In genomic region chr3:67083277-67083676, GRCh38 we compare ENCODE assay signal across 9 cellular contexts.
A peak's percentile ranks its signal among the peaks of the same experiment; 100 is the strongest.
DNase-seq lines count a peak whose midpoint lies in the region; ATAC-seq, FAIRE-seq and TF ChIP-seq lines count a peak whose summit lies in the region.
"Had no signal": no experiment of that assay in that cellular context is flagged by ENCODE, and none has a peak within 500 bp of the region (broad histone marks: within the 10 kb centered on the region; RNA-seq: fewer than 3 reads in every experiment).

No MANE protein-coding gene starts in this region.

- TF ChIP-seq CTCF in D721Med (IDR thresholded peaks at IDR 0.05; ENCODE audit: insufficient read depth, missing control alignments), result no peak

- H2AK5ac ChIP-seq in mesenchymal stem cell (ENCODE audit: low read length, severe bottlenecking), result no peak overlapping the region

- H3K4me3 Mint-ChIP-seq in activated naive CD8-positive, alpha-beta T cell, result peak overlapping the region; percentile 85

- peaks cover 39% of the 10 kb centered on the region for H3K9me3 Mint-ChIP-seq in activated naive CD8-positive, alpha-beta T cell (ENCODE audit: low read depth)

- no peak overlapping the region for H3K4ac ChIP-seq in mesenchymal stem cell (ENCODE audit: low read depth in 1 of 2, low read length in 2 of 2)

- no peaks in the 10 kb centered on the region for H3F3A ChIP-seq in GM23248 (ENCODE audit: insufficient read depth)

- no peak overlapping the region for H3K14ac ChIP-seq in mesenchymal stem cell (ENCODE audit: low read length in 2 of 2)

- H3K27ac ChIP-seq in GM23248, result no peak overlapping the region
- H3K27ac ChIP-seq in mesenchymal stem cell (ENCODE audit: low read length, poor library complexity, severe bottlenecking), result no peak overlapping the region

- H4K20me1 ChIP-seq in GM23248 (ENCODE audit: insufficient read depth), result no peaks in the 10 kb centered on the region

- H3K36me3 ChIP-seq in GM23248 (ENCODE audit: low read depth), result no peaks in the 10 kb centered on the region
- no peaks in the 10 kb centered on the region for H3K36me3 ChIP-seq in mesenchymal stem cell (ENCODE audit: control insufficient read depth in 1 of 2, insufficient read depth in 2 of 2, low read depth in 1 of 2, low read length in 2 of 2)

- H3K79me2 ChIP-seq in GM23248 (ENCODE audit: insufficient read depth), result no peaks in the 10 kb centered on the region

- 3% methylated on average over 1 of the region's 1 CpG for WGBS in GM23248 (ENCODE audit: low coverage in 1 of 2, low lambda C conversion rate in 2 of 2, missing lambda C conversion rate in 2 of 2), 2 experiments
- WGBS in mesenchymal stem cell, result no CpG with 5 or more reads among the region's 1 CpG

- H3K27ac Mint-ChIP-seq in activated naive CD8-positive, alpha-beta T cell, result peak overlapping the region; percentile 90

- H3K36me3 Mint-ChIP-seq in activated naive CD8-positive, alpha-beta T cell, result peaks cover 40% of the 10 kb centered on the region

- H3K4me2 ChIP-seq in GM23248 (ENCODE audit: unreplicated experiment) (no peak overlapping the region), mesenchymal stem cell (ENCODE audit: low read length, poor library complexity, severe bottlenecking) (no peak overlapping the region)

- intact Hi-C loops in left ventricle myocardium superior (cut with micrococcal nuclease), result no loop called here

- no peak overlapping the region for H3K9ac ChIP-seq in GM23248
- no peak overlapping the region for H3K9ac ChIP-seq in mesenchymal stem cell (ENCODE audit: low read length)

- no peak overlapping the region for H2BK12ac ChIP-seq in mesenchymal stem cell (ENCODE audit: low read length in 2 of 2)

- H3K4me1 Mint-ChIP-seq in activated naive CD8-positive, alpha-beta T cell (ENCODE audit: low read depth), result peaks cover 30% of the 10 kb centered on the region

- no peak overlapping the region for H3K18ac ChIP-seq in mesenchymal stem cell (ENCODE audit: low read depth in 1 of 2, low read length in 2 of 2)

- H2AFZ ChIP-seq in GM23248 (peak overlapping the region; percentile 66), mesenchymal stem cell (ENCODE audit: low read depth, low read length) (no peak overlapping the region)

- H3K27me3 ChIP-seq in GM23248 (replicated peaks; ENCODE audit: insufficient read depth) (no peaks in the 10 kb centered on the region), mesenchymal stem cell (ENCODE audit: control insufficient read depth in 1 of 2, insufficient read depth in 1 of 2, low read length in 2 of 2) (no peaks in the 10 kb centered on the region)

- no peak overlapping the region for H2BK15ac ChIP-seq in mesenchymal stem cell (ENCODE audit: low read depth, poor library complexity, severe bottlenecking)

- H3K4me1 ChIP-seq in GM23248 (ENCODE audit: insufficient read depth) (peaks cover 4% of the 10 kb centered on the region; the same call in 1 of the 2 replicates), mesenchymal stem cell (ENCODE audit: control insufficient read depth, insufficient read depth, low read depth, low read length) (no peaks in the 10 kb centered on the region)

- no peaks in the 10 kb centered on the region for H3K9me2 ChIP-seq in GM23248 (ENCODE audit: insufficient read depth)

- FAIRE-seq in D721Med (lab: Jason Lieb, UNC), result no peak
- FAIRE-seq: colon had no signal

- H4K8ac ChIP-seq in mesenchymal stem cell (ENCODE audit: low read length), result no peak overlapping the region

- no peak overlapping the region for H2BK5ac ChIP-seq in mesenchymal stem cell (ENCODE audit: low read depth, low read length, poor library complexity, severe bottlenecking)

- no peaks in the 10 kb centered on the region for H3K79me1 ChIP-seq in mesenchymal stem cell (replicated peaks; ENCODE audit: low read length, poor library complexity, severe bottlenecking)

- ATAC-seq in left ventricle myocardium superior, result no peak

- H3K4me3 ChIP-seq in GM23248 (no peak overlapping the region), mesenchymal stem cell (ENCODE audit: insufficient read depth in 1 of 2, low read depth in 1 of 2, low read length in 2 of 2) (no peak overlapping the region)

- no peak overlapping the region for H4K91ac ChIP-seq in mesenchymal stem cell (ENCODE audit: low read length)

- H2BK120ac ChIP-seq in mesenchymal stem cell (ENCODE audit: low read depth, low read length), result no peak overlapping the region

- H3K9me3 ChIP-seq in GM23248 (ENCODE audit: low read depth) (peaks cover 3% of the 10 kb centered on the region), mesenchymal stem cell (ENCODE audit: control insufficient read depth, low read length) (no peaks in the 10 kb centered on the region)

- H3K23ac ChIP-seq in mesenchymal stem cell (ENCODE audit: low read length in 2 of 2), result no peak overlapping the region

- DNase-seq in CD1c-positive myeloid dendritic cell (ENCODE audit: extremely low spot score) (peak; percentile 5), GM23248 (peak; percentile 3), OCI-M1 (lab: John Stamatoyannopoulos, UW) (peak; percentile 5), mesenchymal stem cell (no peak), left ventricle myocardium superior (no peak), D721Med (ENCODE audit: insufficient read length, low spot score) (no peak)
- DNase-seq in stimulated activated CD8-positive, alpha-beta memory T cell treated with anti-CD3 and anti-CD28 coated beads, Interleukin-4, amount 100 ng/mL, for 24 hours (ENCODE audit: low read depth), result peak; percentile 10

- in situ Hi-C loops in GM23248 (cut with MboI), result no loop called here

- no peaks in the 10 kb centered on the region for H3K27me3 Mint-ChIP-seq in activated naive CD8-positive, alpha-beta T cell

Comparison
In these comparisons a context has a peak if more than half of its experiments do, and no peak if none do; other contexts are left out.
1. DNase-seq: peak in CD1c-positive myeloid dendritic cell (single experiment), GM23248 (single experiment), OCI-M1 (single experiment) and stimulated activated CD8-positive, alpha-beta memory T cell treated with anti-CD3 and anti-CD28 coated beads, Interleukin-4, amount 100 ng/mL, for 24 hours (single experiment); none in mesenchymal stem cell (single experiment), left ventricle myocardium superior (single experiment) and D721Med (single experiment).